Comparison of ENCODE assay signal across 9 cellular contexts in genomic region chr5:142472306-142472951, GRCh38.
DNase-seq lines count a peak whose midpoint lies in the region; ATAC-seq, FAIRE-seq and TF ChIP-seq lines count a peak whose summit lies in the region.
"Had no signal": no experiment of that assay in that cellular context is flagged by ENCODE, and none has a peak within 500 bp of the region (broad histone marks: within the 10 kb centered on the region; RNA-seq: fewer than 3 reads in every experiment).

No MANE protein-coding gene starts in this region.

- H3K9me3 ChIP-seq in vagina, result no peaks in the 10 kb centered on the region
- H3K9me3 ChIP-seq in pancreas, result no peaks in the 10 kb centered on the region

- H3K27ac ChIP-seq in vagina, result no peak overlapping the region
- H3K27ac ChIP-seq in pancreas, result no peak overlapping the region

- H3K27me3 ChIP-seq in vagina, result no peaks in the 10 kb centered on the region
- no peaks in the 10 kb centered on the region for H3K27me3 ChIP-seq in pancreas

- H3K4me1 ChIP-seq in vagina (no peaks in the 10 kb centered on the region), pancreas (no peaks in the 10 kb centered on the region)

- peak; percentile 98 for ATAC-seq in effector memory CD8-positive, alpha-beta T cell (replicated peaks)
- ATAC-seq in HG03378 (IDR thresholded peaks at IDR 0.05; ENCODE audit: unreplicated experiment) (no peak), HG03097 (IDR thresholded peaks at IDR 0.05; ENCODE audit: low FRiP score, unreplicated experiment) (no peak), pancreas (no peak)

- DNase-seq in H4 (ENCODE audit: low spot score) (peak; percentile 76), vagina (ENCODE audit: extremely low spot score in 2 of 2) (no peak), pancreas (no peak)
- DNase-seq in activated CD4-positive, alpha-beta T cell treated with anti-CD3 and anti-CD28 coated beads for 1 hour, result peak; percentile 17
- peak in 2 of 3 experiments; percentile 3 to 5 for DNase-seq in effector memory CD8-positive, alpha-beta T cell
- DNase-seq in stimulated activated CD4-positive, alpha-beta T cell treated with anti-CD3 and anti-CD28 coated beads, Interleukin-4, amount 100 ng/mL, for 4 hours, result peak; percentile 31 to 67

- H3K4me1 Mint-ChIP-seq in effector memory CD8-positive, alpha-beta T cell (ENCODE audit: low read depth in 2 of 2), result peaks cover 0 to 5% of the 10 kb centered on the region in 2 donors

- TF ChIP-seq CTCF in vagina (IDR thresholded peaks at IDR 0.05) (no peak), pancreas (IDR thresholded peaks at IDR 0.05) (no peak)

- peaks cover 3% of the 10 kb centered on the region for H3K36me3 Mint-ChIP-seq in effector memory CD8-positive, alpha-beta T cell (ENCODE audit: insufficient read depth)

- no peaks in the 10 kb centered on the region for H3K36me3 ChIP-seq in vagina
- H3K36me3 ChIP-seq in pancreas, result no peaks in the 10 kb centered on the region

- 75 to 80% methylated on average over 7 of the region's 7 CpGs for WGBS in pancreas, 2 donors

- H3K27me3 Mint-ChIP-seq in effector memory CD8-positive, alpha-beta T cell, result peaks cover 0 to 7% of the 10 kb centered on the region in 2 donors

- H3K4me3 ChIP-seq in vagina (no peak overlapping the region), pancreas (no peak overlapping the region)

- no peak overlapping the region for H3K27ac Mint-ChIP-seq in effector memory CD8-positive, alpha-beta T cell

- intact Hi-C loops in vagina (cut with DNase I) (no loop called here), pancreas (cut with DNase I) (no loop called here)

- FAIRE-seq in pancreas (lab: Jason Lieb, UNC), result no peak
- FAIRE-seq: endometrium had no signal

- no peak overlapping the region for H3K4me3 Mint-ChIP-seq in effector memory CD8-positive, alpha-beta T cell

- no peak for TF ChIP-seq POLR2A in vagina (IDR thresholded peaks at IDR 0.05)

- H3K9me3 Mint-ChIP-seq in effector memory CD8-positive, alpha-beta T cell, result no peaks in the 10 kb centered on the region

Comparison
In these comparisons a context has a peak if more than half of its experiments do, and no peak if none do; other contexts are left out.
1. DNase-seq: peak in H4 (single experiment), activated CD4-positive, alpha-beta T cell treated with anti-CD3 and anti-CD28 coated beads for 1 hour (single experiment), effector memory CD8-positive, alpha-beta T cell (2 of 3) and stimulated activated CD4-positive, alpha-beta T cell treated with anti-CD3 and anti-CD28 coated beads, Interleukin-4, amount 100 ng/mL, for 4 hours (2 of 2); none in vagina (0 of 2) and pancreas (0 of 6).